Comparison of ENCODE assay signal across 17 cellular contexts in the genomic region with DNA sequence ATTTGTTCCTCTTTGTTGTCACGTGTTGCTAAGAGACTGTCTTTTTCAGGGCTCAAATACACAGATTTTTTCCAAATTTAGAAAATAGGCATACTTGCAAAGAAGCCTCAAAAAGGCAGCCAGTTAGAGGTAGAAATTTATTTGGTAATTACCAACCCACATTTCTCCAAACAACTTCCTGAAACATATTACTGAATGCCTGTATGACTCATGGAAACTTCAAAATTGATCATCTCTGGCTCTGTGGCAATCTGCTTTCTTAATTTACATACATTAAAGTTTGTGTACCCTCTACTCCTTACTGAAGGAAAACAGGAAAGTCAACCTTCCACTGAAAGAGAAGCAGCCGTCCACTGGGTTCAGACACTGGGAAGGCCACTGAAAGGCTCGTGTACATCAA. TPM values are rescaled to one million over a fixed set of nuclear protein-coding genes. Genes with fewer than 3 reads are reported as not detected.
DNase-seq lines count a peak whose midpoint lies in the region; ATAC-seq and TF ChIP-seq lines count a peak whose summit lies in the region.
"Had no signal": no experiment of that assay in that cellular context is flagged by ENCODE, and none has a peak within 500 bp of the region (broad histone marks: within the 10 kb centered on the region; RNA-seq: fewer than 3 reads in every experiment).

No MANE protein-coding gene starts in this region.

- H3K4me3 ChIP-seq in GM23338: no peak overlapping the region
- H3K4me3 ChIP-seq in prostate gland: no peak overlapping the region
- H3K4me3 ChIP-seq: thyroid gland had no signal

- peaks cover 10% of the 10 kb centered on the region for H4K20me1 ChIP-seq in GM23338 (replicated peaks; ENCODE audit: insufficient read depth)

- no peaks in the 10 kb centered on the region for H3K9me3 Mint-ChIP-seq in GM23338
- H3K9me3 Mint-ChIP-seq in activated T-helper 17 cell treated with anti-CD3 and anti-CD28 coated beads, Interleukin-2, amount 50 U/mL, for 72 hours: no peaks in the 10 kb centered on the region

- no peaks in the 10 kb centered on the region for H3F3A ChIP-seq in GM23338 (replicated peaks; ENCODE audit: low read depth)

- H3K4me1 ChIP-seq in GM23338 (ENCODE audit: insufficient read depth): peaks cover 33% of the 10 kb centered on the region
- H3K4me1 ChIP-seq in prostate gland (replicated peaks): peaks cover 4% of the 10 kb centered on the region
- H3K4me1 ChIP-seq: thyroid gland had no signal

- H3K4me3 Mint-ChIP-seq in GM23338: no peak overlapping the region
- no peak overlapping the region for H3K4me3 Mint-ChIP-seq in activated T-helper 17 cell treated with anti-CD3 and anti-CD28 coated beads, Interleukin-2, amount 50 U/mL, for 72 hours
- H3K4me3 Mint-ChIP-seq: immature natural killer cell had no signal

- TF ChIP-seq POLR2A in prostate gland (IDR thresholded peaks at IDR 0.05): no peak

- no peaks in the 10 kb centered on the region for H3K36me3 Mint-ChIP-seq in GM23338 (ENCODE audit: low read depth)
- H3K36me3 Mint-ChIP-seq in activated T-helper 17 cell treated with anti-CD3 and anti-CD28 coated beads, Interleukin-2, amount 50 U/mL, for 72 hours (ENCODE audit: low read depth): no peaks in the 10 kb centered on the region
- H3K36me3 Mint-ChIP-seq: immature natural killer cell had no signal

- ATAC-seq in GM23338: no peak
- ATAC-seq in activated T-helper 17 cell treated with anti-CD3 and anti-CD28 coated beads, Interleukin-2, amount 50 U/mL, for 72 hours (replicated peaks): no peak
- ATAC-seq in activated CD4-positive, CD25-positive, alpha-beta regulatory T cell treated with anti-CD3 and anti-CD28 coated beads, Interleukin-2, amount 50 U/mL, for 24 hours: no peak

- no peak for TF ChIP-seq CTCF in GM23338 (conservative IDR thresholded peaks at IDR 0.05; ENCODE audit: low read depth in 2 of 2)
- TF ChIP-seq CTCF in prostate gland (IDR thresholded peaks at IDR 0.05): no peak

- no peaks in the 10 kb centered on the region for H3K36me3 ChIP-seq in GM23338 (ENCODE audit: insufficient read depth)
- H3K36me3 ChIP-seq in prostate gland: no peaks in the 10 kb centered on the region
- H3K36me3 ChIP-seq: thyroid gland had no signal

- intact Hi-C loops in prostate gland (cut with DNase I): no loop called here

- WGBS in prostate gland: 73% methylated on average over 3 of the region's 3 CpGs

- H3K9me2 ChIP-seq in GM23338 (ENCODE audit: insufficient read depth): no peaks in the 10 kb centered on the region
- H3K9me2 ChIP-seq: SK-N-SH had no signal

- H3K79me2 ChIP-seq in GM23338 (replicated peaks; ENCODE audit: insufficient read depth): peaks cover 72% of the 10 kb centered on the region

- peaks cover 23% of the 10 kb centered on the region for H3K4me1 Mint-ChIP-seq in GM23338
- no peaks in the 10 kb centered on the region for H3K4me1 Mint-ChIP-seq in activated T-helper 17 cell treated with anti-CD3 and anti-CD28 coated beads, Interleukin-2, amount 50 U/mL, for 72 hours
- H3K4me1 Mint-ChIP-seq: immature natural killer cell had no signal

- H3K27me3 Mint-ChIP-seq in GM23338 (ENCODE audit: insufficient read depth, low read depth, poor library complexity): no peaks in the 10 kb centered on the region
- H3K27me3 Mint-ChIP-seq in activated T-helper 17 cell treated with anti-CD3 and anti-CD28 coated beads, Interleukin-2, amount 50 U/mL, for 72 hours: peaks cover 4% of the 10 kb centered on the region

- H3K9me3 ChIP-seq in prostate gland: no peaks in the 10 kb centered on the region
- H3K9me3 ChIP-seq: SK-N-SH, thyroid gland had no signal

- H3K27ac ChIP-seq in GM23338 (ENCODE audit: low read depth): no peak overlapping the region
- H3K27ac ChIP-seq in prostate gland: peak overlapping the region; percentile 6 to 82
- H3K27ac ChIP-seq: KMS-11, thyroid gland had no signal

- H3K4me2 ChIP-seq in GM23338: no peak overlapping the region
- H3K4me2 ChIP-seq: KMS-11, SK-N-SH had no signal

- no peaks in the 10 kb centered on the region for H3K27me3 ChIP-seq in GM23338 (ENCODE audit: insufficient read depth)
- H3K27me3 ChIP-seq in prostate gland (replicated peaks; ENCODE audit: insufficient read depth): no peaks in the 10 kb centered on the region
- H3K27me3 ChIP-seq: thyroid gland had no signal

- DNase-seq in GM23338 (ENCODE audit: low spot score) (no peak), NOMO-1 treated with DMSO at 0.1 percent for 48 hours (lab: John Stamatoyannopoulos, UW; ENCODE audit: unreplicated experiment) (peak; percentile 92), dedifferentiated amniotic fluid mesenchymal stem cell (ENCODE audit: extremely low spot score) (peak; percentile 45), prostate gland (ENCODE audit: low spot score) (no peak), C1 segment of cervical spinal cord (lab: John Stamatoyannopoulos, UW) (no peak), DMS114 treated with DMSO at 0.1 percent for 48 hours (lab: John Stamatoyannopoulos, UW; ENCODE audit: unreplicated experiment) (no peak)
- DNase-seq: immature natural killer cell; NCI-H1436 treated with DMSO at 0.1 percent for 48 hours; NCI-H345; nucleus accumbens; SK-N-SH; stimulated activated CD4-positive, alpha-beta T cell treated with anti-CD3 and anti-CD28 coated beads, Interleukin-4, amount 100 ng/mL, for 4 hours; thyroid gland had no signal

- H2AFZ ChIP-seq in GM23338: no peak overlapping the region

- H3K27ac Mint-ChIP-seq in GM23338: peak overlapping the region; percentile 86
- no peak overlapping the region for H3K27ac Mint-ChIP-seq in activated T-helper 17 cell treated with anti-CD3 and anti-CD28 coated beads, Interleukin-2, amount 50 U/mL, for 72 hours
- H3K27ac Mint-ChIP-seq: activated T-helper 2 cell treated with anti-CD3 and anti-CD28 coated beads, Interferon-gamma antibody, Interleukin-2, Interleukin-4, amounts not matched to agents 10 μg/mL and 5 μg/mL and 100 μg/mL, durations not matched to agents 14 hours and 24 hours and 36 hours; immature natural killer cell had no signal

TF ChIP-seq in GM23338, 12 proteins besides CTCF, POLR2A, EP300 and RAD21 (continues in another document):
- TF ChIP-seq, protein P1, sequence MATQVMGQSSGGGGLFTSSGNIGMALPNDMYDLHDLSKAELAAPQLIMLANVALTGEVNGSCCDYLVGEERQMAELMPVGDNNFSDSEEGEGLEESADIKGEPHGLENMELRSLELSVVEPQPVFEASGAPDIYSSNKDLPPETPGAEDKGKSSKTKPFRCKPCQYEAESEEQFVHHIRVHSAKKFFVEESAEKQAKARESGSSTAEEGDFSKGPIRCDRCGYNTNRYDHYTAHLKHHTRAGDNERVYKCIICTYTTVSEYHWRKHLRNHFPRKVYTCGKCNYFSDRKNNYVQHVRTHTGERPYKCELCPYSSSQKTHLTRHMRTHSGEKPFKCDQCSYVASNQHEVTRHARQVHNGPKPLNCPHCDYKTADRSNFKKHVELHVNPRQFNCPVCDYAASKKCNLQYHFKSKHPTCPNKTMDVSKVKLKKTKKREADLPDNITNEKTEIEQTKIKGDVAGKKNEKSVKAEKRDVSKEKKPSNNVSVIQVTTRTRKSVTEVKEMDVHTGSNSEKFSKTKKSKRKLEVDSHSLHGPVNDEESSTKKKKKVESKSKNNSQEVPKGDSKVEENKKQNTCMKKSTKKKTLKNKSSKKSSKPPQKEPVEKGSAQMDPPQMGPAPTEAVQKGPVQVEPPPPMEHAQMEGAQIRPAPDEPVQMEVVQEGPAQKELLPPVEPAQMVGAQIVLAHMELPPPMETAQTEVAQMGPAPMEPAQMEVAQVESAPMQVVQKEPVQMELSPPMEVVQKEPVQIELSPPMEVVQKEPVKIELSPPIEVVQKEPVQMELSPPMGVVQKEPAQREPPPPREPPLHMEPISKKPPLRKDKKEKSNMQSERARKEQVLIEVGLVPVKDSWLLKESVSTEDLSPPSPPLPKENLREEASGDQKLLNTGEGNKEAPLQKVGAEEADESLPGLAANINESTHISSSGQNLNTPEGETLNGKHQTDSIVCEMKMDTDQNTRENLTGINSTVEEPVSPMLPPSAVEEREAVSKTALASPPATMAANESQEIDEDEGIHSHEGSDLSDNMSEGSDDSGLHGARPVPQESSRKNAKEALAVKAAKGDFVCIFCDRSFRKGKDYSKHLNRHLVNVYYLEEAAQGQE (IDR thresholded peaks at IDR 0.05; ENCODE audit: unreplicated experiment): no peak
- TF ChIP-seq STAT1 (IDR thresholded peaks at IDR 0.05; ENCODE audit: unreplicated experiment) (no peak), JUNB (IDR thresholded peaks at IDR 0.05; ENCODE audit: unreplicated experiment) (no peak), POLR2AphosphoS5 (IDR thresholded peaks at IDR 0.05; ENCODE audit: low read depth) (no peak)

RNA-seq across cellular contexts. Expression of a gene that starts 36.4 kb away (rescaled TPM):
- total RNA-seq in GM23338 (2014; rRNA removed; shearing (Covaris generic)): 41.2 and 41.3 TPM in 2 replicates
- 11.3 and 11.4 TPM in 2 replicates for polyA plus RNA-seq in GM23338 (2016; fragmentation: Nextera tagmentation; extraction: Ambion mirVana)
- total RNA-seq in prostate gland: 10 to 100 TPM; 27.0 to 46.9 TPM
- not detected for total RNA-seq in activated T-helper 17 cell treated with anti-CD3 and anti-CD28 coated beads, Interleukin-2, amount 50 U/mL, for 72 hours
- total RNA-seq: activated T-helper 2 cell treated with anti-CD3 and anti-CD28 coated beads, Interferon-gamma antibody, Interleukin-2, Interleukin-4, amounts not matched to agents 10 μg/mL and 5 μg/mL and 100 μg/mL, durations not matched to agents 14 hours and 24 hours and 36 hours had no signal

Comparison
In these comparisons a context has a peak if more than half of its experiments do, and no peak if none do; other contexts are left out.
1. DNase-seq: peak in NOMO-1 treated with DMSO at 0.1 percent for 48 hours (single experiment) and dedifferentiated amniotic fluid mesenchymal stem cell (single experiment); none in GM23338 (single experiment), prostate gland (single experiment), C1 segment of cervical spinal cord (0 of 14) and DMS114 treated with DMSO at 0.1 percent for 48 hours (single experiment).
2. RNA of a gene that starts 36.4 kb away (total RNA-seq): 27.0 to 46.9 TPM in prostate gland and 41.2 to 41.3 TPM in GM23338; not detected in activated T-helper 17 cell treated with anti-CD3 and anti-CD28 coated beads, Interleukin-2, amount 50 U/mL, for 72 hours; every median in the first group is over 10 times any median in the second.